9 cellular contexts compared by ENCODE assay signal in the genomic region with DNA sequence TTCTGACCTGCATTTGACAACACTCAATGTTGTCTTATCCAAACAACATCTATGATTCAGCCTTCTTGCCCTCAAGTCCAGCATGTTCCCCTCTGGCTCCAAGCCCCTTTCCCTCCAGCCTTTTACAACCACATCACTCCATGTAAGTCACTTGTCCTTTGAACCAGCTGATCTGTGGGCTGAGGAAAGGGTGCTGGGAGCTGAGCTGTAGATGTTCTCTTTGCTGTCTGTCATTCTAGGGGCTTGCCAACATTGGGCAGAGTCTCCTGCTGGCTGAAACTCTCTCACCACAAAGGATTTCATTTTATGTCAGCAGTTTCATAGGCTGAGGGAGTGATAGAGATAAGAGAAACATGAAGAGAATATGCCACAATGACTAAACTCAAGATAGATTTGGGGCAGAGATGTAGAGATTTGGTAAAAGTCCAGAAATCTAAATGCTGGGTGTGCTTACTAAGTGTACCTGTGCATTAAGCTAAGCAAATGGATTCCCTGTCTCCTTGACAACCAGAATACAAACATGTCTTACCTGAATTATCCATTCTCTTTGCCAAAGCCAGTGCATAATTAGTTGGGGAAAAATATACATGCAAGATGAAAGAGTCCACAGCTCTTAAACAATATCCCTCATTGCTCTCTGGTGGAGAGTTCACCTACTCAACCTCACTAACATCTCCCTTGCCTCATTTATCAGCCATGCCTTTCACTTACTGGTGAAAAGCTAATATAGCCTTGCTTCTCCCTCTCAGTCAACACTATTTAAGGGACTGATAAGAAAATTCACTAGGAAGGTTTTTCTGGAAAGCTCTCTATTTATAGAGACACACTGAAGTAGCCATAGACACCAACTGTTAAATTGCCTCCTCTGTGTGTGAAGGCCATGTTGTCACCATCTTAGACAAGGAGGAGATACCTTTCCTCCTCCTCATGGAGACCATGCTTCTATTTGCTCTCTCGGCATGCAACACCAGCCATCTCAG.
DNase-seq lines count a peak whose midpoint lies in the region; ATAC-seq lines count a peak whose summit lies in the region.
"Had no signal": no experiment of that assay in that cellular context is flagged by ENCODE, and none has a peak within 500 bp of the region (broad histone marks: within the 10 kb centered on the region; RNA-seq: fewer than 3 reads in every experiment).

No MANE protein-coding gene starts in this region.

- CTCF ChIA-PET in activated CD4-positive, alpha-beta T cell treated with anti-CD3 and anti-CD28 coated beads, Interleukin-2, amount 10 ng/mL, durations not matched to agents 7 days and 5 days (lab: Charles Lee) = no interaction called here

- peak; percentile 15 for DNase-seq in activated CD4-positive, alpha-beta T cell treated with anti-CD3 and anti-CD28 coated beads, Interleukin-2, amount 10 ng/mL, durations not matched to agents 7 days and 5 days
- no peak for DNase-seq in activated CD4-positive, alpha-beta T cell treated with anti-CD3 and anti-CD28 coated beads for 1 hour
- DNase-seq in activated T-cell treated with anti-CD3 and anti-CD28 coated beads, Interleukin-2, amount 50 U/mL, for 4 hours = no peak
- peak; percentile 27 to 68 for DNase-seq in stimulated activated effector memory CD8-positive, alpha-beta T cell treated with anti-CD3 and anti-CD28 coated beads, Interleukin-12 subunit alpha, Interleukin-12 subunit beta, amount 100 ng/mL, for 72 hours (ENCODE audit: low spot score in 2 of 2)
- DNase-seq in DMS114 treated with DMSO at 0.1 percent for 48 hours (lab: John Stamatoyannopoulos, UW; ENCODE audit: unreplicated experiment) = no peak
- no peak for DNase-seq in SK-N-DZ (ENCODE audit: low spot score)
- DNase-seq: SK-N-SH had no signal

- peak; percentile 83 for ATAC-seq in HG03095 (IDR thresholded peaks at IDR 0.05; ENCODE audit: unreplicated experiment)
- ATAC-seq in activated T-cell treated with anti-CD3 and anti-CD28 coated beads, Interleukin-2, amount 50 U/mL, for 4 hours = peak; percentile 80 to 85
- ATAC-seq in stimulated activated effector memory CD8-positive, alpha-beta T cell treated with anti-CD3 and anti-CD28 coated beads, Interleukin-12 subunit alpha, Interleukin-12 subunit beta, amount 100 ng/mL, for 72 hours = peak; percentile 94
- ATAC-seq in HG02970 (IDR thresholded peaks at IDR 0.05; ENCODE audit: low FRiP score, unreplicated experiment) = no peak

- POLR2A ChIA-PET in activated CD4-positive, alpha-beta T cell treated with anti-CD3 and anti-CD28 coated beads, Interleukin-2, amount 10 ng/mL, durations not matched to agents 7 days and 5 days (lab: Charles Lee) = interaction anchor here (0.5 kb wide), 1 partner anchor 1374 kb away, joined by 6 read pairs; no protein-coding TSS in a partner anchor

- H3K4me1 Mint-ChIP-seq in activated CD4-positive, alpha-beta T cell treated with anti-CD3 and anti-CD28 coated beads, Interleukin-2, amount 10 ng/mL, durations not matched to agents 7 days and 5 days = peaks cover 48% of the 10 kb centered on the region
- H3K4me1 Mint-ChIP-seq in activated T-cell treated with anti-CD3 and anti-CD28 coated beads, Interleukin-2, amount 50 U/mL, for 4 hours (ENCODE audit: low read depth) = peaks cover 20% of the 10 kb centered on the region
- peaks cover 34% of the 10 kb centered on the region for H3K4me1 Mint-ChIP-seq in stimulated activated effector memory CD8-positive, alpha-beta T cell treated with anti-CD3 and anti-CD28 coated beads, Interleukin-12 subunit alpha, Interleukin-12 subunit beta, amount 100 ng/mL, for 72 hours

- H3K9me3 Mint-ChIP-seq in activated CD4-positive, alpha-beta T cell treated with anti-CD3 and anti-CD28 coated beads, Interleukin-2, amount 10 ng/mL, durations not matched to agents 7 days and 5 days = no peaks in the 10 kb centered on the region
- H3K9me3 Mint-ChIP-seq in activated T-cell treated with anti-CD3 and anti-CD28 coated beads, Interleukin-2, amount 50 U/mL, for 4 hours = no peaks in the 10 kb centered on the region
- H3K9me3 Mint-ChIP-seq in stimulated activated effector memory CD8-positive, alpha-beta T cell treated with anti-CD3 and anti-CD28 coated beads, Interleukin-12 subunit alpha, Interleukin-12 subunit beta, amount 100 ng/mL, for 72 hours = no peaks in the 10 kb centered on the region

- peaks cover 1% of the 10 kb centered on the region for H3K36me3 Mint-ChIP-seq in activated CD4-positive, alpha-beta T cell treated with anti-CD3 and anti-CD28 coated beads, Interleukin-2, amount 10 ng/mL, durations not matched to agents 7 days and 5 days (ENCODE audit: low read depth)
- no peaks in the 10 kb centered on the region for H3K36me3 Mint-ChIP-seq in activated T-cell treated with anti-CD3 and anti-CD28 coated beads, Interleukin-2, amount 50 U/mL, for 4 hours (ENCODE audit: insufficient read depth)
- H3K36me3 Mint-ChIP-seq in stimulated activated effector memory CD8-positive, alpha-beta T cell treated with anti-CD3 and anti-CD28 coated beads, Interleukin-12 subunit alpha, Interleukin-12 subunit beta, amount 100 ng/mL, for 72 hours = no peaks in the 10 kb centered on the region

- H3K27ac Mint-ChIP-seq in activated CD4-positive, alpha-beta T cell treated with anti-CD3 and anti-CD28 coated beads, Interleukin-2, amount 10 ng/mL, durations not matched to agents 7 days and 5 days = peak overlapping the region; percentile 2
- H3K27ac Mint-ChIP-seq in stimulated activated effector memory CD8-positive, alpha-beta T cell treated with anti-CD3 and anti-CD28 coated beads, Interleukin-12 subunit alpha, Interleukin-12 subunit beta, amount 100 ng/mL, for 72 hours = peak overlapping the region; percentile 17

- H3K27me3 Mint-ChIP-seq in activated CD4-positive, alpha-beta T cell treated with anti-CD3 and anti-CD28 coated beads, Interleukin-2, amount 10 ng/mL, durations not matched to agents 7 days and 5 days = peaks cover 31% of the 10 kb centered on the region
- no peaks in the 10 kb centered on the region for H3K27me3 Mint-ChIP-seq in activated T-cell treated with anti-CD3 and anti-CD28 coated beads, Interleukin-2, amount 50 U/mL, for 4 hours (ENCODE audit: low read depth)

- H3K4me3 Mint-ChIP-seq in activated CD4-positive, alpha-beta T cell treated with anti-CD3 and anti-CD28 coated beads, Interleukin-2, amount 10 ng/mL, durations not matched to agents 7 days and 5 days = no peak overlapping the region
- H3K4me3 Mint-ChIP-seq in activated T-cell treated with anti-CD3 and anti-CD28 coated beads, Interleukin-2, amount 50 U/mL, for 4 hours = no peak overlapping the region
- H3K4me3 Mint-ChIP-seq in stimulated activated effector memory CD8-positive, alpha-beta T cell treated with anti-CD3 and anti-CD28 coated beads, Interleukin-12 subunit alpha, Interleukin-12 subunit beta, amount 100 ng/mL, for 72 hours = no peak overlapping the region

Comparison
In these comparisons a context has a peak if more than half of its experiments do, and no peak if none do; other contexts are left out.
1. DNase-seq: peak in activated CD4-positive, alpha-beta T cell treated with anti-CD3 and anti-CD28 coated beads, Interleukin-2, amount 10 ng/mL, durations not matched to agents 7 days and 5 days (single experiment) and stimulated activated effector memory CD8-positive, alpha-beta T cell treated with anti-CD3 and anti-CD28 coated beads, Interleukin-12 subunit alpha, Interleukin-12 subunit beta, amount 100 ng/mL, for 72 hours (2 of 2); none in activated CD4-positive, alpha-beta T cell treated with anti-CD3 and anti-CD28 coated beads for 1 hour (single experiment), activated T-cell treated with anti-CD3 and anti-CD28 coated beads, Interleukin-2, amount 50 U/mL, for 4 hours (single experiment), DMS114 treated with DMSO at 0.1 percent for 48 hours (single experiment) and SK-N-DZ (single experiment).